1 cellular context compared by ENCODE assay signal in genomic region chr2:873651-874580, GRCh38.
TF ChIP-seq lines count a peak whose summit lies in the region.

No MANE protein-coding gene starts in this region.

TF ChIP-seq in H1, 55 proteins besides CTCF, POLR2A, EP300 and RAD21:
- TF ChIP-seq PHF8 (conservative IDR thresholded peaks at IDR 0.05; ENCODE audit: low read depth, low read length) (no peak), JUND (IDR thresholded peaks at IDR 0.05; ENCODE audit: low read length) (no peak), BRCA1 (IDR thresholded peaks at IDR 0.05; ENCODE audit: low read depth, low read length) (no peak), KDM1A (IDR thresholded peaks at IDR 0.05; ENCODE audit: borderline replicate concordance, low read length) (no peak), RXRA (IDR thresholded peaks at IDR 0.05; ENCODE audit: insufficient read depth, low read depth, low read length) (no peak), CHD2 (IDR thresholded peaks at IDR 0.05; ENCODE audit: low read length) (no peak), SAP30 (IDR thresholded peaks at IDR 0.05; ENCODE audit: insufficient read depth, insufficient replicate concordance, low read length) (no peak), TEAD4 (IDR thresholded peaks at IDR 0.05; ENCODE audit: low read depth, low read length) (no peak), SIN3A (conservative IDR thresholded peaks at IDR 0.05 in 1 of 2, IDR thresholded peaks at IDR 0.05 in 1 of 2; ENCODE audit: low read depth in 1 of 2, low read length in 2 of 2) (no peak), GABPA (IDR thresholded peaks at IDR 0.05; ENCODE audit: borderline replicate concordance, insufficient read depth, low read length) (no peak), RFX5 (IDR thresholded peaks at IDR 0.05; ENCODE audit: borderline replicate concordance, low read depth, low read length) (no peak), POU5F1 (IDR thresholded peaks at IDR 0.05; ENCODE audit: low read depth, low read length) (no peak), JUN (IDR thresholded peaks at IDR 0.05; ENCODE audit: low read depth, low read length) (no peak), SP1 (IDR thresholded peaks at IDR 0.05; ENCODE audit: low read depth, low read length) (no peak), NANOG (IDR thresholded peaks at IDR 0.05; ENCODE audit: insufficient read depth, low read depth, low read length, poor library complexity, severe bottlenecking) (no peak), ATF2 (IDR thresholded peaks at IDR 0.05; ENCODE audit: low read length) (no peak), CREB1 (IDR thresholded peaks at IDR 0.05) (no peak)
- TF ChIP-seq, protein P1, sequence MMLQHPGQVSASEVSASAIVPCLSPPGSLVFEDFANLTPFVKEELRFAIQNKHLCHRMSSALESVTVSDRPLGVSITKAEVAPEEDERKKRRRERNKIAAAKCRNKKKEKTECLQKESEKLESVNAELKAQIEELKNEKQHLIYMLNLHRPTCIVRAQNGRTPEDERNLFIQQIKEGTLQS (IDR thresholded peaks at IDR 0.05; ENCODE audit: insufficient read depth, low read depth, low read length), result no peak
TF ChIP-seq in H1: peak in this region for 0.
